Comparison of ENCODE assay signal across 8 cellular contexts in genomic region chr18:11654736-11655604, GRCh38. TPM values are rescaled to one million over a fixed set of nuclear protein-coding genes. Genes with fewer than 3 reads are reported as not detected.
DNase-seq lines count a peak whose midpoint lies in the region; ATAC-seq, FAIRE-seq and TF ChIP-seq lines count a peak whose summit lies in the region.

No MANE protein-coding gene starts in this region.

- ATAC-seq in A549 (peak; percentile 88 to 93), GM18868 (IDR thresholded peaks at IDR 0.05; ENCODE audit: unreplicated experiment) (peak; percentile 46), right cardiac atrium (peak; percentile 66 to 83), GM19395 (IDR thresholded peaks at IDR 0.05; ENCODE audit: unreplicated experiment) (no peak), GM21423 (IDR thresholded peaks at IDR 0.05; ENCODE audit: unreplicated experiment) (no peak)

- H3K27ac ChIP-seq in A549 (0 out of 6 replicates have a peak overlapping the region, but pooled peaks of 1 of the 2 experiments have one; percentile 18), OCI-LY7 (ENCODE audit: low read depth, low read length, poor library complexity, severe bottlenecking) (no peak overlapping the region), right cardiac atrium (ENCODE audit: low read length) (no peak overlapping the region)

- no peak for TF ChIP-seq EP300 in A549 (IDR thresholded peaks at IDR 0.05)

- H3K79me2 ChIP-seq in OCI-LY7 (ENCODE audit: insufficient read depth, low read depth, low read length) = no peaks in the 10 kb centered on the region

- H3K9me2 ChIP-seq in OCI-LY7 (ENCODE audit: insufficient read depth, low read length) = no peaks in the 10 kb centered on the region

- no peaks in the 10 kb centered on the region for H3K27me3 ChIP-seq in right cardiac atrium (ENCODE audit: control insufficient read depth, insufficient read depth)

- H3K9me3 ChIP-seq in A549 = peaks cover 4% of the 10 kb centered on the region; the same call in 1 of the 3 replicates
- no peaks in the 10 kb centered on the region for H3K9me3 ChIP-seq in OCI-LY7 (ENCODE audit: low read length)
- H3K9me3 ChIP-seq in right cardiac atrium (ENCODE audit: control insufficient read depth, low read length) = no peaks in the 10 kb centered on the region

- H3K36me3 ChIP-seq in OCI-LY7 (ENCODE audit: insufficient read depth, low read length) = no peaks in the 10 kb centered on the region

- intact Hi-C loops in OCI-LY7 (cut with micrococcal nuclease; ENCODE audit: unreplicated experiment) (loop anchor here (1.0 to 5.0 kb wide), 3 partner anchors 73 to 582 kb away; no protein-coding TSS in a partner anchor), right cardiac atrium (cut with DNase I) (loop anchor here in 2 of 4 donors (10.0 kb wide), 3 partner anchors 70 to 380 kb away; no protein-coding TSS in a partner anchor)

- 0 out of 3 replicates have a peak overlapping the region, but pooled peaks have one; percentile 29 for H3K4me3 ChIP-seq in A549
- H3K4me3 ChIP-seq in OCI-LY7 (ENCODE audit: low read depth, low read length, poor library complexity, severe bottlenecking) = no peak overlapping the region
- no peak overlapping the region for H3K4me3 ChIP-seq in right cardiac atrium (ENCODE audit: low read length)

- no peak overlapping the region for H2AFZ ChIP-seq in OCI-LY7 (ENCODE audit: low read length)

- TF ChIP-seq CTCF in A549 (IDR thresholded peaks at IDR 0.05) (peak; percentile 78), OCI-LY7 (conservative IDR thresholded peaks at IDR 0.05; ENCODE audit: low read length) (peak; percentile 91)

- FAIRE-seq in A549 (lab: Jason Lieb, UNC) = no peak

- DNase-seq in A549 (ENCODE audit: low read depth in 1 of 2, low spot score in 1 of 2) = peak; percentile 37 to 65
- DNase-seq in OCI-LY7 (ENCODE audit: low spot score) = peak; percentile 53
- peak; percentile 40 for DNase-seq in activated naive CD8-positive, alpha-beta T cell treated with anti-CD3 and anti-CD28 coated beads for 36 hours
- DNase-seq in right cardiac atrium = peak; percentile 52 to 84 (median 77)
- DNase-seq in putamen (ENCODE audit: low spot score) = peak; percentile 15

- H3K4me1 Mint-ChIP-seq in activated naive CD8-positive, alpha-beta T cell treated with anti-CD3 and anti-CD28 coated beads for 36 hours = peaks cover 6% of the 10 kb centered on the region

- TF ChIP-seq POLR2A in A549 (IDR thresholded peaks at IDR 0.05; ENCODE audit: low read length) = no peak

- no peaks in the 10 kb centered on the region for H4K20me1 ChIP-seq in OCI-LY7 (ENCODE audit: insufficient read depth, low read length)

- H3K4me2 ChIP-seq in A549 (peak overlapping the region; percentile 73), OCI-LY7 (ENCODE audit: low read length) (no peak overlapping the region)

- CTCF ChIA-PET in A549 (lab: Yijun Ruan, JAX) (interaction anchor here (0.6 to 6.3 kb wide), 36 partner anchors 9 to 581 kb away, joined by 3 to 64 read pairs (median 5); partner anchors contain the start of gene GNAL), OCI-LY7 (lab: Charles Lee; ENCODE audit: unreplicated experiment) (interaction anchor here (0.9 to 1.4 kb wide), 4 partner anchors 66 to 384 kb away, joined by 3 to 7 read pairs (median 4); no protein-coding TSS in a partner anchor)

- no peaks in the 10 kb centered on the region for H3K4me1 ChIP-seq in A549
- no peaks in the 10 kb centered on the region for H3K4me1 ChIP-seq in OCI-LY7 (ENCODE audit: insufficient read depth, low read length, poor library complexity, severe bottlenecking)
- H3K4me1 ChIP-seq in right cardiac atrium (ENCODE audit: control insufficient read depth, insufficient read depth, low read length) = no peaks in the 10 kb centered on the region

- no peaks in the 10 kb centered on the region for H3K36me3 Mint-ChIP-seq in activated naive CD8-positive, alpha-beta T cell treated with anti-CD3 and anti-CD28 coated beads for 36 hours

- no TSS peak for BruUV-seq in OCI-LY7 (replicated peaks; lab: Mats Ljungman, UMichigan)

- peaks cover 56% of the 10 kb centered on the region for H3K27me3 Mint-ChIP-seq in activated naive CD8-positive, alpha-beta T cell treated with anti-CD3 and anti-CD28 coated beads for 36 hours

- H3K4me3 Mint-ChIP-seq in activated naive CD8-positive, alpha-beta T cell treated with anti-CD3 and anti-CD28 coated beads for 36 hours = no peak overlapping the region

- 27% methylated on average over 28 of the region's 32 CpGs for WGBS in A549 (ENCODE audit: missing lambda C conversion rate)
- WGBS in right cardiac atrium = 35% methylated on average over 32 of the region's 32 CpGs

- TF ChIP-seq RAD21 in A549 (conservative IDR thresholded peaks at IDR 0.05 in 1 of 2, IDR thresholded peaks at IDR 0.05 in 1 of 2) = peak; percentile 76 to 84

- no peak overlapping the region for H3K27ac Mint-ChIP-seq in activated naive CD8-positive, alpha-beta T cell treated with anti-CD3 and anti-CD28 coated beads for 36 hours

- no peaks in the 10 kb centered on the region for H3K9me3 Mint-ChIP-seq in activated naive CD8-positive, alpha-beta T cell treated with anti-CD3 and anti-CD28 coated beads for 36 hours

- POLR2A ChIA-PET in A549 (lab: Yijun Ruan, JAX) (no interaction called here), OCI-LY7 (lab: Charles Lee) (interaction anchor here (0.9 kb wide), 1 partner anchor 11 kb away, joined by 3 read pairs; no protein-coding TSS in a partner anchor)

TF ChIP-seq in A549, 52 proteins besides CTCF, POLR2A, EP300 and RAD21:
- TF ChIP-seq, protein P1, sequence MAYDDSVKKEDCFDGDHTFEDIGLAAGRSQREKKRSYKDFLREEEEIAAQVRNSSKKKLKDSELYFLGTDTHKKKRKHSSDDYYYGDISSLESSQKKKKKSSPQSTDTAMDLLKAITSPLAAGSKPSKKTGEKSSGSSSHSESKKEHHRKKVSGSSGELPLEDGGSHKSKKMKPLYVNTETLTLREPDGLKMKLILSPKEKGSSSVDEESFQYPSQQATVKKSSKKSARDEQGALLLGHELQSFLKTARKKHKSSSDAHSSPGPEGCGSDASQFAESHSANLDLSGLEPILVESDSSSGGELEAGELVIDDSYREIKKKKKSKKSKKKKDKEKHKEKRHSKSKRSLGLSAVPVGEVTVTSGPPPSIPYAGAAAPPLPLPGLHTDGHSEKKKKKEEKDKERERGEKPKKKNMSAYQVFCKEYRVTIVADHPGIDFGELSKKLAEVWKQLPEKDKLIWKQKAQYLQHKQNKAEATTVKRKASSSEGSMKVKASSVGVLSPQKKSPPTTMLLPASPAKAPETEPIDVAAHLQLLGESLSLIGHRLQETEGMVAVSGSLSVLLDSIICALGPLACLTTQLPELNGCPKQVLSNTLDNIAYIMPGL (CRISPR knock-in tag; IDR thresholded peaks at IDR 0.05; ENCODE audit: borderline replicate concordance) = no peak
- peak; percentile 74 for TF ChIP-seq SMC3 (IDR thresholded peaks at IDR 0.05)

RNA-seq across cellular contexts. Expression of gene GNAL, which starts 34.1 kb away (rescaled TPM):
- polyA plus RNA-seq in A549 (2011; rRNA removed) = 12.9 and 16.8 TPM in 2 replicates
- 3.8 and 4.7 TPM in 2 replicates for polyA plus RNA-seq in A549 (2012; cell fraction: cytosol; rRNA removed)
- polyA plus RNA-seq in A549 (2012; cell fraction: nucleus; rRNA removed) = 2.6 and 3.2 TPM in 2 replicates
- 5.1 to 5.8 TPM (median 5.5 TPM) in 3 replicates for polyA plus RNA-seq in A549 (2017; fragmentation: RNase III; extraction: RNeasy Plus Mini Kit Qiagen cat#74134 plus additional on column Dnase treatment)
- polyA minus RNA-seq in A549 (2011; rRNA and poly(A)+ RNA removed) = 12.4 and 15.3 TPM in 2 replicates
- 0.03 TPM in 2 replicates for total RNA-seq in OCI-LY7 (2014; rRNA removed; shearing (Covaris generic))
- total RNA-seq in OCI-LY7 (2022) = 0.25 and 0.28 TPM in 2 replicates
- total RNA-seq in activated naive CD8-positive, alpha-beta T cell treated with anti-CD3 and anti-CD28 coated beads for 36 hours = under 1 TPM in 1 of 2 experiments, not detected in 1; 0.04 TPM
- total RNA-seq in right cardiac atrium = 1 to 10 TPM; 3.9 to 9.4 (median 8.2) TPM
- 3.5 TPM for polyA plus RNA-seq in right cardiac atrium

RNA-seq across cellular contexts. Expression of gene SLC35G4, which starts 45.6 kb away (rescaled TPM):
- polyA plus RNA-seq in A549 (2011; rRNA removed) (not detected in 2 replicates), A549 (2017; fragmentation: RNase III; extraction: RNeasy Plus Mini Kit Qiagen cat#74134 plus additional on column Dnase treatment) (not detected in 3 replicates), right cardiac atrium (not detected)
- not detected in 2 replicates for polyA plus RNA-seq in A549 (2012; cell fraction: cytosol; rRNA removed)
- not detected in 2 replicates for polyA plus RNA-seq in A549 (2012; cell fraction: nucleus; rRNA removed)
- not detected in 2 replicates for polyA minus RNA-seq in A549 (2011; rRNA and poly(A)+ RNA removed)
- total RNA-seq in OCI-LY7 (2014; rRNA removed; shearing (Covaris generic)) = not detected in 2 replicates
- total RNA-seq in OCI-LY7 (2022) (not detected in 2 replicates), right cardiac atrium (not detected)
- not detected for total RNA-seq in activated naive CD8-positive, alpha-beta T cell treated with anti-CD3 and anti-CD28 coated beads for 36 hours

Comparison
In these comparisons a context has a peak if more than half of its experiments do, and no peak if none do; other contexts are left out.
1. ATAC-seq: peak in A549 (2 of 2), GM18868 (single experiment) and right cardiac atrium (2 of 2); none in GM19395 (single experiment) and GM21423 (single experiment).
2. DNase-seq: peak in every context shown above with its lines; median percentile 77 in right cardiac atrium; 53 in OCI-LY7; 51 in A549; 40 in activated naive CD8-positive, alpha-beta T cell treated with anti-CD3 and anti-CD28 coated beads for 36 hours; 15 in putamen.